In genomic region chr5:44835693-44836092, GRCh38 we compare ENCODE assay signal across 21 cellular contexts.
"Had no signal": no experiment of that assay in that cellular context is flagged by ENCODE, and none has a peak within 500 bp of the region (broad histone marks: within the 10 kb centered on the region; RNA-seq: fewer than 3 reads in every experiment).

No MANE protein-coding gene starts in this region.

- H3K9me3 Mint-ChIP-seq: effector memory CD8-positive, alpha-beta T cell had no signal

- H3K27ac Mint-ChIP-seq: effector memory CD8-positive, alpha-beta T cell; immature natural killer cell; naive thymus-derived CD8-positive, alpha-beta T cell; nephron progenitor cell had no signal

- DNase-seq: dermis blood vessel endothelial cell; effector memory CD8-positive, alpha-beta T cell; erythroblast; esophagus squamous epithelium; hypothalamus; immature natural killer cell; islet precursor cell; kidney glomerular epithelial cell; left ventricle myocardium superior; lower lobe of right lung; naive thymus-derived CD8-positive, alpha-beta T cell; nephron progenitor cell; nucleus accumbens; stimulated activated CD4-positive, alpha-beta T cell treated with anti-CD3 and anti-CD28 coated beads, Interleukin-12 subunit alpha, Interleukin-12 subunit beta, amount 100 ng/mL, for 4 hours; stimulated activated CD4-positive, alpha-beta T cell treated with anti-CD3 and anti-CD28 coated beads, Interleukin-1b, Interleukin-23, amount 100 ng/mL, for 48 hours; stimulated activated CD4-positive, alpha-beta T cell treated with anti-CD3 and anti-CD28 coated beads, Interleukin-4, amount 100 ng/mL, for 1 hour; stimulated activated CD8-positive, alpha-beta memory T cell treated with anti-CD3 and anti-CD28 coated beads, Interleukin-4, amount 100 ng/mL, for 48 hours; stomach; thyroid gland; trophoblast cell had no signal

- ATAC-seq: effector memory CD8-positive, alpha-beta T cell; left ventricle myocardium superior; lower lobe of right lung; naive thymus-derived CD8-positive, alpha-beta T cell; sciatic nerve had no signal

- H3K4me1 Mint-ChIP-seq: naive thymus-derived CD8-positive, alpha-beta T cell; nephron progenitor cell had no signal

- H3K4me3 Mint-ChIP-seq: effector memory CD8-positive, alpha-beta T cell; immature natural killer cell; naive thymus-derived CD8-positive, alpha-beta T cell; nephron progenitor cell had no signal

- H3K27me3 Mint-ChIP-seq: effector memory CD8-positive, alpha-beta T cell; naive thymus-derived CD8-positive, alpha-beta T cell had no signal
